12 cellular contexts compared by ENCODE assay signal in genomic region chr6:12261502-12261901, GRCh38.
"Had no signal": no experiment of that assay in that cellular context is flagged by ENCODE, and none has a peak within 500 bp of the region (broad histone marks: within the 10 kb centered on the region; RNA-seq: fewer than 3 reads in every experiment).

No MANE protein-coding gene starts in this region.

- H3K9me3 Mint-ChIP-seq: activated CD4-positive, alpha-beta T cell treated with anti-CD3 and anti-CD28 coated beads, Interleukin-2, amount 10 ng/mL, durations not matched to agents 7 days and 5 days; activated naive CD4-positive, alpha-beta T cell treated with anti-CD3 and anti-CD28 coated beads, Interleukin-2, amount 50 U/mL, for 72 hours; stimulated activated naive CD8-positive, alpha-beta T cell treated with anti-CD3 and anti-CD28 coated beads, Interleukin-15, Interleukin-2, amounts not matched to agents 100 ng/mL and 50 ng/mL, for 24 hours; T-cell; WTC11 had no signal

- H3K27me3 ChIP-seq: left lung had no signal

- H3K36me3 Mint-ChIP-seq: activated naive CD4-positive, alpha-beta T cell treated with anti-CD3 and anti-CD28 coated beads, Interleukin-2, amount 50 U/mL, for 72 hours; brain; T-cell; WTC11 had no signal

- H3K36me3 ChIP-seq: left lung had no signal

- H3K4me3 Mint-ChIP-seq: activated CD4-positive, alpha-beta T cell treated with anti-CD3 and anti-CD28 coated beads, Interleukin-2, amount 10 ng/mL, durations not matched to agents 7 days and 5 days; brain; memory B cell; stimulated activated naive CD8-positive, alpha-beta T cell treated with anti-CD3 and anti-CD28 coated beads, Interleukin-15, Interleukin-2, amounts not matched to agents 100 ng/mL and 50 ng/mL, for 24 hours; T-cell; WTC11 had no signal

- H3K9me3 ChIP-seq: left lung had no signal

- H3K4me1 Mint-ChIP-seq: brain, T-cell had no signal

- H3K27ac ChIP-seq: left lung had no signal

- H3K27me3 Mint-ChIP-seq: brain had no signal

- H3K27ac Mint-ChIP-seq: activated CD4-positive, alpha-beta T cell treated with anti-CD3 and anti-CD28 coated beads, Interleukin-2, amount 10 ng/mL, durations not matched to agents 7 days and 5 days; activated naive CD4-positive, alpha-beta T cell treated with anti-CD3 and anti-CD28 coated beads, Interleukin-2, amount 50 U/mL, for 72 hours; memory B cell; stimulated activated naive CD8-positive, alpha-beta T cell treated with anti-CD3 and anti-CD28 coated beads, Interleukin-15, Interleukin-2, amounts not matched to agents 100 ng/mL and 50 ng/mL, for 24 hours; T-cell; WTC11 had no signal

- DNase-seq: activated CD4-positive, alpha-beta T cell treated with anti-CD3 and anti-CD28 coated beads, Interleukin-2, amount 10 ng/mL, durations not matched to agents 7 days and 5 days; amniotic stem cell; cerebellar nuclear complex; dermis blood vessel endothelial cell; left lung; stimulated activated CD4-positive, alpha-beta T cell treated with anti-CD3 and anti-CD28 coated beads, Interleukin-4, amount 100 ng/mL, for 24 hours; T-cell had no signal

- H3K4me3 ChIP-seq: left lung had no signal
